27 cellular contexts compared by ENCODE assay signal in the genomic region with DNA sequence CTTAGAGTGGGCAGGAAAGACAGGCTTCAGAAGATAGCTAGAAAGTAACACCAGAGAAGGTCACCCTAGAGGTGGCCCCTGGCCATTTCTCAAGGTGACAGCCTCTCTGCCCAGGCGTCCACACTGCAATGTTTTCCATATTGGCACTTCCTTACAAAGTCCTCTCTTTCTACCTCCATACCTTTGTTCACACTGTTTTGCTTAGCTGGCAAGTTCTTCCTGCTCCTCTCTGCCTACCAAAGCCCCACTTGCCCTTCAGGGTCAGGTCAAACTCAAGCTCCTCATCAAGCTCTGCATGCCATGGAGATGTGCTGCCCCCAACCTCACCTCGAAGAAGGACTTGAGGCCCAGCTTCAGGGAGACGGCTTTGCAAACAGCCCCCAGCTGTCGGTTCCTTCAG.
DNase-seq lines count a peak whose midpoint lies in the region; ATAC-seq, FAIRE-seq and TF ChIP-seq lines count a peak whose summit lies in the region.
"Had no signal": no experiment of that assay in that cellular context is flagged by ENCODE, and none has a peak within 500 bp of the region (broad histone marks: within the 10 kb centered on the region; RNA-seq: fewer than 3 reads in every experiment).

No MANE protein-coding gene starts in this region.

- intact Hi-C loops in IMR-90 (cut with micrococcal nuclease) (no loop called here), K562 (cut with micrococcal nuclease) (no loop called here)

- no peak overlapping the region for H3K4ac ChIP-seq in IMR-90 (ENCODE audit: low read depth, low read length)
- H3K4ac ChIP-seq in trophoblast cell (ENCODE audit: low read depth, low read length), result no peak overlapping the region

- TF ChIP-seq EP300 in K562 (IDR thresholded peaks at IDR 0.05; ENCODE audit: low read length), result no peak

- ATAC-seq in stimulated activated naive CD8-positive, alpha-beta T cell treated with anti-CD3 and anti-CD28 coated beads, Interleukin-15, Interleukin-2, amounts not matched to agents 100 U/mL and 50 U/mL, for 24 hours, result peak; percentile 36
- ATAC-seq in stimulated activated naive CD8-positive, alpha-beta T cell treated with anti-CD3 and anti-CD28 coated beads, Interleukin-15, amount 100 ng/mL, for 72 hours, result no peak
- ATAC-seq in IMR-90 (ENCODE audit: low read depth) (no peak), K562 (no peak)
- ATAC-seq: CD8-positive, alpha-beta T cell; GM12878 had no signal

- no peak overlapping the region for H2BK15ac ChIP-seq in IMR-90 (ENCODE audit: low read depth, low read length)

- DNase-seq in stimulated activated naive CD8-positive, alpha-beta T cell treated with anti-CD3 and anti-CD28 coated beads, Interleukin-15, Interleukin-2, amounts not matched to agents 100 U/mL and 50 U/mL, for 24 hours, result no peak
- no peak for DNase-seq in stimulated activated naive CD8-positive, alpha-beta T cell treated with anti-CD3 and anti-CD28 coated beads, Interleukin-15, amount 100 ng/mL, for 72 hours
- DNase-seq in IMR-90 (no peak), K562 (ENCODE audit: extremely low read depth in 1 of 4, low spot score in 3 of 4) (no peak), trophoblast cell (no peak), osteocyte (ENCODE audit: extremely low spot score, unreplicated experiment) (no peak), DMS153 (lab: John Stamatoyannopoulos, UW) (no peak), SK-N-DZ (ENCODE audit: low spot score) (no peak)
- DNase-seq: 8988T; AML-193; Caco-2; Calu3; CD4-positive, alpha-beta T cell; CD8-positive, alpha-beta T cell; DMS53; DMS79; DND-41; EL; GDM1 had no signal

- POLR2A ChIA-PET in IMR-90 (lab: Charles Lee; ENCODE audit: unreplicated experiment) (no interaction called here), K562 (lab: Yijun Ruan, JAX) (interaction anchor here (0.6 to 1.2 kb wide), 3 partner anchors 11 to 158 kb away, joined by 3 to 5 read pairs (median 3); no protein-coding TSS in a partner anchor)

- H2BK12ac ChIP-seq in trophoblast cell (ENCODE audit: low read length), result no peak overlapping the region

- H3K27ac ChIP-seq in IMR-90 (ENCODE audit: insufficient read depth, low read length) (no peak overlapping the region), K562 (ENCODE audit: extremely low read depth, low read depth, low read length) (no peak overlapping the region), trophoblast cell (ENCODE audit: low read depth, low read length) (no peak overlapping the region)
- H3K27ac ChIP-seq: BLaER1 treated with 17β-estradiol and CSF1 and Interleukin-3, amounts not matched to agents 10 nM and 100 nM; C4-2B had no signal

- H2BK5ac ChIP-seq in IMR-90 (ENCODE audit: low read depth, low read length, poor library complexity, severe bottlenecking) (no peak overlapping the region), trophoblast cell (ENCODE audit: low read depth, low read length, poor library complexity) (no peak overlapping the region)

- H3K18ac ChIP-seq in IMR-90 (ENCODE audit: low read depth, low read length) (no peak overlapping the region), trophoblast cell (ENCODE audit: low read length) (peak overlapping the region; percentile 28)

- H4K8ac ChIP-seq in IMR-90 (ENCODE audit: low read depth in 2 of 2, low read length in 2 of 2) (no peak overlapping the region), trophoblast cell (ENCODE audit: low read depth, low read length) (peak overlapping the region; percentile 6)

- 0 out of 2 replicates have a peak, but pooled peaks cover 4% of the 10 kb centered on the region for H3K9me1 ChIP-seq in IMR-90 (ENCODE audit: insufficient read depth, low read length)
- H3K9me1 ChIP-seq in K562 (ENCODE audit: control insufficient read depth, insufficient read depth, low read length), result no peaks in the 10 kb centered on the region

- H3K4me1 ChIP-seq in IMR-90 (ENCODE audit: control insufficient read depth, insufficient read depth, low read length), result no peaks in the 10 kb centered on the region
- no peaks in the 10 kb centered on the region for H3K4me1 ChIP-seq in K562 (replicated peaks in 1 of 2; ENCODE audit: control insufficient read depth in 2 of 2, insufficient read depth in 2 of 2, low read length in 2 of 2)
- peaks cover 12 to 17% of the 10 kb centered on the region in 2 experiments for H3K4me1 ChIP-seq in trophoblast cell (ENCODE audit: control insufficient read depth in 1 of 2, insufficient read depth in 2 of 2, low read length in 2 of 2)

- dilution Hi-C loops in IMR-90 (cut with HindIII; ENCODE audit: low sequenced_read_pairs, unreplicated experiment), result no loop called here

- H3K9me3 ChIP-seq in IMR-90 (ENCODE audit: control insufficient read depth, insufficient read depth, low read length) (no peaks in the 10 kb centered on the region), K562 (replicated peaks; ENCODE audit: control insufficient read depth, insufficient read depth, low read depth, low read length) (no peaks in the 10 kb centered on the region), trophoblast cell (ENCODE audit: insufficient read depth, low read depth, low read length) (no peaks in the 10 kb centered on the region)
- H3K9me3 ChIP-seq: BLaER1 treated with 17β-estradiol and CSF1 and Interleukin-3, amounts not matched to agents 10 nM and 100 nM had no signal

- H3K56ac ChIP-seq in IMR-90 (ENCODE audit: extremely low read depth, insufficient read depth, low read length), result no peak overlapping the region

- FAIRE-seq in K562 (lab: Jason Lieb, UNC), result no peak
- FAIRE-seq: A204.1, D721Med, GM12878, GM12892, GM18507 had no signal

- peaks cover 2% of the 10 kb centered on the region for H3K36me3 Mint-ChIP-seq in osteocyte (ENCODE audit: unreplicated experiment)
- H3K36me3 Mint-ChIP-seq: CD8-positive, alpha-beta T cell had no signal

- H2BK120ac ChIP-seq in IMR-90 (ENCODE audit: low read depth, low read length) (no peak overlapping the region), trophoblast cell (ENCODE audit: insufficient read depth, low read length, poor library complexity) (no peak overlapping the region)

- no peaks in the 10 kb centered on the region for H3K79me1 ChIP-seq in IMR-90 (ENCODE audit: low read depth in 1 of 2, low read length in 2 of 2)
- peaks cover 8% of the 10 kb centered on the region for H3K79me1 ChIP-seq in trophoblast cell (ENCODE audit: low read length)

- 82% methylated on average over 1 of the region's 4 CpGs; no CpG with 5 or more reads in 1 of the 2 experiments for WGBS in IMR-90 (ENCODE audit: extremely low coverage in 2 of 2, insufficient read length in 1 of 2), 2 experiments
- 2% methylated on average over 4 of the region's 4 CpGs for WGBS in K562 (ENCODE audit: insufficient coverage, low coverage, missing lambda C conversion rate)
- WGBS in trophoblast cell (ENCODE audit: extremely low coverage, insufficient coverage, insufficient read length), result no CpG with 5 or more reads among the region's 4 CpGs

- TF ChIP-seq RAD21 in IMR-90 (IDR thresholded peaks at IDR 0.05; ENCODE audit: low read length) (no peak), K562 (CRISPR knock-in tag; conservative IDR thresholded peaks at IDR 0.05 in 1 of 2, IDR thresholded peaks at IDR 0.05 in 1 of 2) (no peak)

- no peaks in the 10 kb centered on the region for H3K79me2 ChIP-seq in K562 (ENCODE audit: control insufficient read depth, insufficient read depth, low read length)
- no peaks in the 10 kb centered on the region for H3K79me2 ChIP-seq in trophoblast cell (ENCODE audit: control insufficient read depth, insufficient read depth, low read length, poor library complexity)

- no peaks in the 10 kb centered on the region for H3K9me3 Mint-ChIP-seq in stimulated activated naive CD8-positive, alpha-beta T cell treated with anti-CD3 and anti-CD28 coated beads, Interleukin-15, amount 100 ng/mL, for 72 hours
- no peaks in the 10 kb centered on the region for H3K9me3 Mint-ChIP-seq in osteocyte (ENCODE audit: unreplicated experiment)
- H3K9me3 Mint-ChIP-seq: CD4-positive, alpha-beta T cell; CD8-positive, alpha-beta T cell had no signal

- no peak overlapping the region for H3K4me2 ChIP-seq in IMR-90 (ENCODE audit: low read depth, low read length)
- no peak overlapping the region for H3K4me2 ChIP-seq in K562 (ENCODE audit: insufficient read depth, low read length)
- no peak overlapping the region for H3K4me2 ChIP-seq in trophoblast cell (ENCODE audit: low read length)
- H3K4me2 ChIP-seq: BLaER1 treated with 17β-estradiol and CSF1 and Interleukin-3, amounts not matched to agents 10 nM and 100 nM had no signal

- H3K27ac Mint-ChIP-seq in stimulated activated naive CD8-positive, alpha-beta T cell treated with anti-CD3 and anti-CD28 coated beads, Interleukin-15, amount 100 ng/mL, for 72 hours, result no peak overlapping the region
- no peak overlapping the region for H3K27ac Mint-ChIP-seq in osteocyte (ENCODE audit: unreplicated experiment)
- H3K27ac Mint-ChIP-seq: B cell; CD4-positive, alpha-beta T cell; CD8-positive, alpha-beta T cell had no signal

- H4K20me1 ChIP-seq in IMR-90 (ENCODE audit: insufficient read depth, low read length) (no peaks in the 10 kb centered on the region), K562 (replicated peaks; ENCODE audit: control insufficient read depth, insufficient read depth, low read length) (peaks cover 5% of the 10 kb centered on the region)

- no peak overlapping the region for H4K5ac ChIP-seq in IMR-90 (ENCODE audit: low read depth, low read length)

- CTCF ChIA-PET in IMR-90 (lab: Yijun Ruan, JAX) (interaction anchor here (0.8 kb wide), 1 partner anchor 18 kb away, joined by 3 read pairs; no protein-coding TSS in a partner anchor), K562 (lab: Yijun Ruan, JAX; ENCODE audit: low intra/inter-chr PET ratio) (no interaction called here)

- H3K23ac ChIP-seq in IMR-90 (ENCODE audit: low read depth, low read length) (no peak overlapping the region), trophoblast cell (ENCODE audit: low read length) (no peak overlapping the region)

- no peak for TF ChIP-seq POLR2A in IMR-90 (IDR thresholded peaks at IDR 0.05; ENCODE audit: low read depth, low read length)
- no peak for TF ChIP-seq POLR2A in K562 (conservative IDR thresholded peaks at IDR 0.05)

- H2AK9ac ChIP-seq in IMR-90 (replicated peaks; ENCODE audit: low read depth, low read length, poor library complexity), result no peak overlapping the region

- no peak for TF ChIP-seq CTCF in IMR-90 (conservative IDR thresholded peaks at IDR 0.05; ENCODE audit: low read depth, low read length)
- TF ChIP-seq CTCF in K562 (IDR thresholded peaks at IDR 0.05 in 2 of 3, conservative IDR thresholded peaks at IDR 0.05 in 1 of 3; ENCODE audit: insufficient read depth in 2 of 3, low read depth in 1 of 3, low read length in 3 of 3), result no peak
- no peak for TF ChIP-seq CTCF in osteocyte (IDR thresholded peaks at IDR 0.05)

- H3K4me3 Mint-ChIP-seq in stimulated activated naive CD8-positive, alpha-beta T cell treated with anti-CD3 and anti-CD28 coated beads, Interleukin-15, amount 100 ng/mL, for 72 hours, result no peak overlapping the region
- H3K4me3 Mint-ChIP-seq in osteocyte (ENCODE audit: unreplicated experiment), result no peak overlapping the region
- H3K4me3 Mint-ChIP-seq: B cell; CD4-positive, alpha-beta T cell; CD8-positive, alpha-beta T cell had no signal

- no peaks in the 10 kb centered on the region for H3K4me1 Mint-ChIP-seq in stimulated activated naive CD8-positive, alpha-beta T cell treated with anti-CD3 and anti-CD28 coated beads, Interleukin-15, amount 100 ng/mL, for 72 hours
- no peaks in the 10 kb centered on the region for H3K4me1 Mint-ChIP-seq in osteocyte (ENCODE audit: unreplicated experiment)
- H3K4me1 Mint-ChIP-seq: B cell had no signal

- H2BK20ac ChIP-seq in IMR-90 (ENCODE audit: low read depth, low read length), result no peak overlapping the region

- H2AFZ ChIP-seq in IMR-90 (replicated peaks; ENCODE audit: low read length, poor library complexity), result peak overlapping the region; percentile 52
- H2AFZ ChIP-seq in K562 (ENCODE audit: low read depth, low read length), result no peak overlapping the region
- H2AFZ ChIP-seq in trophoblast cell (ENCODE audit: insufficient read depth, low read length, poor library complexity), result no peak overlapping the region

- H3K14ac ChIP-seq in IMR-90 (replicated peaks; ENCODE audit: low read depth, low read length) (no peak overlapping the region), trophoblast cell (ENCODE audit: low read length) (peak overlapping the region; percentile 35)

- no TSS peak for BruUV-seq in IMR-90 (replicated peaks; lab: Mats Ljungman, UMichigan)
- BruUV-seq in K562 (replicated peaks; lab: Mats Ljungman, UMichigan), result no TSS peak

- in situ Hi-C loops in IMR-90 (cut with MboI; ENCODE audit: low sequenced_read_pairs), result no loop called here
- in situ Hi-C loops in K562 (cut with MboI), result no loop called here

- H3K9ac ChIP-seq in IMR-90 (ENCODE audit: low read depth, low read length), result no peak overlapping the region
- no peak overlapping the region for H3K9ac ChIP-seq in K562 (ENCODE audit: insufficient read depth in 1 of 2, low read depth in 2 of 2, low read length in 2 of 2)
- no peak overlapping the region for H3K9ac ChIP-seq in trophoblast cell (ENCODE audit: low read length)
- H3K9ac ChIP-seq: BLaER1 treated with 17β-estradiol and CSF1 and Interleukin-3, amounts not matched to agents 10 nM and 100 nM had no signal

- H4K91ac ChIP-seq in IMR-90 (ENCODE audit: insufficient read depth, low read depth, low read length) (no peak overlapping the region), trophoblast cell (ENCODE audit: low read depth, low read length) (no peak overlapping the region)

- H3K36me3 ChIP-seq in IMR-90 (ENCODE audit: control insufficient read depth, insufficient read depth, low read length), result no peaks in the 10 kb centered on the region
- H3K36me3 ChIP-seq in K562 (ENCODE audit: control insufficient read depth, insufficient read depth, low read length), result no peaks in the 10 kb centered on the region
- peaks cover 5 to 7% of the 10 kb centered on the region in 2 experiments for H3K36me3 ChIP-seq in trophoblast cell (ENCODE audit: control insufficient read depth in 1 of 2, insufficient read depth in 2 of 2, low read length in 2 of 2)
- H3K36me3 ChIP-seq: BLaER1 treated with 17β-estradiol and CSF1 and Interleukin-3, amounts not matched to agents 10 nM and 100 nM had no signal

- H3K4me3 ChIP-seq in IMR-90 (ENCODE audit: insufficient read depth, low read depth, low read length) (no peak overlapping the region), K562 (no peak overlapping the region), trophoblast cell (ENCODE audit: low read depth, low read length) (no peak overlapping the region)
- H3K4me3 ChIP-seq: BLaER1 treated with 17β-estradiol and CSF1 and Interleukin-3, amounts not matched to agents 10 nM and 100 nM; GM12878 had no signal

- H2AK5ac ChIP-seq in IMR-90 (ENCODE audit: low read depth, low read length) (no peak overlapping the region), trophoblast cell (ENCODE audit: low read length) (no peak overlapping the region)

- H3K27me3 Mint-ChIP-seq in stimulated activated naive CD8-positive, alpha-beta T cell treated with anti-CD3 and anti-CD28 coated beads, Interleukin-15, amount 100 ng/mL, for 72 hours, result peaks cover 8% of the 10 kb centered on the region
- H3K27me3 Mint-ChIP-seq in osteocyte (ENCODE audit: unreplicated experiment), result no peaks in the 10 kb centered on the region
- H3K27me3 Mint-ChIP-seq: B cell had no signal

- no peaks in the 10 kb centered on the region for H3K27me3 ChIP-seq in IMR-90 (ENCODE audit: control insufficient read depth, insufficient read depth, low read length)
- H3K27me3 ChIP-seq in K562 (ENCODE audit: control insufficient read depth in 2 of 2, insufficient read depth in 2 of 2, low read length in 2 of 2), result peaks cover 0 to 7% of the 10 kb centered on the region in 2 experiments; a peak in 1 of 5 replicates
- H3K27me3 ChIP-seq in trophoblast cell (ENCODE audit: insufficient read depth, low read length), result no peaks in the 10 kb centered on the region
- H3K27me3 ChIP-seq: BLaER1 treated with 17β-estradiol and CSF1 and Interleukin-3, amounts not matched to agents 10 nM and 100 nM had no signal

- H4K12ac ChIP-seq in trophoblast cell (ENCODE audit: low read depth, low read length), result no peak overlapping the region
